ENCODE assay signal across 24 cellular contexts in the genomic region with DNA sequence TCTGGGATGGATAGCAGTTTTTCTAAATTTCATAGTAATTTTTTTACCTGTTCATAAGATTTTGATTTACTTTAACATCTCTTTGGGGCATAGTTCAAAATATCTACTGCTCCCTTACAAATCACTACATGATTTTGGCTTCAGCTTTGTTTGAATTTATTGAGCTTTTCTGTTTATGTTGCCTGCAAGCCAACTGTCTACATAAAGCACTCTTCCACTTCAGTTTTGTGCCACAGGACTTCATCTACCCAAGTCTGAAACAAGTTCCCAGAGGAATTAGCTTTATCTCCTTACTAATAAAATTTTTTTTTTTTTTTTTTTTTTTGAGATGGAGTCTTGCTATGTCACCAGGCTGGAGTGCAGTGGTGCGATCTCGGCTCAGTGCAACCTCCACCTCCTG.
"Had no signal": no experiment of that assay in that cellular context is flagged by ENCODE, and none has a peak within 500 bp of the region (broad histone marks: within the 10 kb centered on the region; RNA-seq: fewer than 3 reads in every experiment).

No MANE protein-coding gene starts in this region.

- H3K27me3 ChIP-seq: body of pancreas, cardiac muscle cell, hepatocyte, testis had no signal

- ATAC-seq: activated T-cell treated with anti-CD3 and anti-CD28 coated beads, Interleukin-2, amount 50 U/mL, for 72 hours; body of pancreas; left ventricle myocardium superior; sciatic nerve; stimulated activated memory B cell treated with anti-CD40 and anti-IgM and Interleukin-4, amounts not matched to agents 10 μg/mL and 1 μg/mL and 100 μg/mL, for 72 hours; WTC11 had no signal

- H3K9me3 ChIP-seq: body of pancreas, testis had no signal

- H3K27ac ChIP-seq: cardiac muscle cell, hepatocyte, parathyroid adenoma, testis had no signal

- H3K36me3 ChIP-seq: cardiac muscle cell had no signal

- H2AFZ ChIP-seq: hepatocyte, parathyroid adenoma had no signal

- H3K4me1 ChIP-seq: parathyroid adenoma had no signal

- H3K4me2 ChIP-seq: hepatocyte, smooth muscle cell had no signal

- H3K4me3 ChIP-seq: body of pancreas, cardiac muscle cell, hepatocyte, smooth muscle cell, testis had no signal

- DNase-seq: activated CD4-positive, alpha-beta T cell treated with anti-CD3 and anti-CD28 coated beads, Interleukin-2, amount 50 U/mL, for 48 hours; activated effector memory CD4-positive, alpha-beta T cell treated with Interleukin-2 at 50 U/mL for 16 hours; activated naive CD4-positive, alpha-beta T cell treated with anti-CD3 and anti-CD28 coated beads for 36 hours; activated naive CD8-positive, alpha-beta T cell treated with anti-CD3 and anti-CD28 coated beads, Interleukin-2, amount 10 ng/mL, durations not matched to agents 7 days and 5 days; activated T-cell treated with anti-CD3 and anti-CD28 coated beads, Interleukin-2, amount 50 U/mL, for 72 hours; body of pancreas; effector CD4-positive, alpha-beta T cell; erythroblast; foreskin melanocyte; glutamatergic neuron; immature natural killer cell; left ventricle myocardium superior; nephron progenitor cell; stimulated activated CD4-positive, alpha-beta T cell treated with anti-CD3 and anti-CD28 coated beads, Interleukin-15, amount 100 ng/mL, for 24 hours; T-helper 1 cell; T-helper 9 cell; testis had no signal

- H3K9ac ChIP-seq: parathyroid adenoma had no signal
